In the genomic region with DNA sequence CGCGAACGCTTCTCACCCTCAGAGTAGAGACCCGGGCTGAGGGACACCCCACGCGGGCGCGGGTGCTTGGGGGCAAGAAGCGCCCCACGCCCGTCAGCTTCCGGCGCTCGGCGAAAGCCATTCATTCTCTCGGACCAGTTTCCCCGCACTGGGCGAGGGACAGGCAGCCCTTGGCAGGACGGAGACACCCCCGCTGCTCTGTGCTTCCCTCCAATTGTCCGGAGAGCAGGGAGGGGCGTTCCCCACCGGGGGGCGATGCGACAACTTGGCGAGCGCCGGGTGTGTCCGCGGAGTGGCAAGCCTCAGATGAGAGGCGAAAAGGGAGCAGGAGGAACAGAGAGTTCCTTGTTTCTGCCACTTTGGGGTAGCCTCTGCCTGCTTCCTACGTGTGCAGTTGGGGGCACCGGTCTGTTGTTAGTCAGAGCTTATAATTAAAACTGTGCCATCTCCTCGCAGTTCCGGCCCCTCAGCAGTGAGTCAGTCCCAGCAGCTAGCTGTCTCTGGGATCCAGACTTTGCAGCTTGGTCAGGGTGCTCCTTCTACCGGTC, we compare ENCODE assay signal across 12 cellular contexts. TPM values are rescaled to one million over a fixed set of nuclear protein-coding genes. Genes with fewer than 3 reads are reported as not detected.
DNase-seq lines count a peak whose midpoint lies in the region; ATAC-seq and TF ChIP-seq lines count a peak whose summit lies in the region.
"Had no signal": no experiment of that assay in that cellular context is flagged by ENCODE, and none has a peak within 500 bp of the region (broad histone marks: within the 10 kb centered on the region; RNA-seq: fewer than 3 reads in every experiment).

No MANE protein-coding gene starts in this region.

- TF ChIP-seq CTCF in RWPE2 (IDR thresholded peaks at IDR 0.05; ENCODE audit: poor library complexity, severe bottlenecking) (no peak), mucosa of descending colon (IDR thresholded peaks at IDR 0.05) (no peak)

- in situ Hi-C loops in ACHN (cut with HindIII; ENCODE audit: low pct_ligation_motif_present, low pct_unique_long_range_greater_than_20kb, low sequenced_read_pairs): no loop called here

- no peaks in the 10 kb centered on the region for H3K36me3 ChIP-seq in RWPE2 (ENCODE audit: low read depth)
- no peaks in the 10 kb centered on the region for H3K36me3 ChIP-seq in mucosa of descending colon (ENCODE audit: low read depth)
- H3K36me3 ChIP-seq: heart right ventricle, thoracic aorta had no signal

- no peak overlapping the region for H3K27ac ChIP-seq in RWPE2 (ENCODE audit: poor library complexity, severe bottlenecking)
- H3K27ac ChIP-seq: heart right ventricle, thoracic aorta had no signal

- H3K27me3 ChIP-seq in RWPE2 (ENCODE audit: insufficient read depth, poor library complexity, severe bottlenecking): peaks cover 85% of the 10 kb centered on the region

- DNase-seq in NCI-H1417 (lab: John Stamatoyannopoulos, UW) (peak; percentile 27 to 65 (median 46)), NCI-H1417 treated with DMSO at 0.1 percent for 48 hours (lab: John Stamatoyannopoulos, UW) (no peak), RWPE2 (ENCODE audit: low spot score) (no peak), head of caudate nucleus (peak in 39 of 42 donors; percentile 2 to 74 (median 31)), posterior cingulate gyrus (peak in 8 of 10 donors; percentile 11 to 84 (median 38)), mucosa of descending colon (no peak), ACHN (no peak), HUDEP-2 (lab: John Stamatoyannopoulos, UW; ENCODE audit: unreplicated experiment in 76 of 76) (no peak)
- DNase-seq: dermis blood vessel endothelial cell; stimulated activated CD4-positive, alpha-beta T cell treated with anti-CD3 and anti-CD28 coated beads, Interleukin-1b, Interleukin-23, amount 100 ng/mL, for 48 hours had no signal

- no peaks in the 10 kb centered on the region for H3K9me3 ChIP-seq in RWPE2 (ENCODE audit: severe bottlenecking)
- no peaks in the 10 kb centered on the region for H3K9me3 ChIP-seq in mucosa of descending colon
- H3K9me3 ChIP-seq: thoracic aorta had no signal

- no peaks in the 10 kb centered on the region for H3K4me1 ChIP-seq in RWPE2 (ENCODE audit: insufficient read depth, poor library complexity, severe bottlenecking)
- H3K4me1 ChIP-seq in mucosa of descending colon (ENCODE audit: low read depth): peaks cover 13% of the 10 kb centered on the region

- H3K4me3 ChIP-seq in RWPE2 (ENCODE audit: severe bottlenecking) (no peak overlapping the region), mucosa of descending colon (no peak overlapping the region)
- H3K4me3 ChIP-seq: thoracic aorta had no signal

- ATAC-seq in RWPE2 (ENCODE audit: low read depth) (0 out of 3 replicates have a peak, but pooled peaks have one; percentile 16), mucosa of descending colon (no peak)

- intact Hi-C loops in head of caudate nucleus (cut with DNase I) (loop anchor here (5.0 to 10.0 kb wide), 2 partner anchors 46 to 162 kb away; a partner anchor contains a TSS), posterior cingulate gyrus (cut with DNase I) (no loop called here), mucosa of descending colon (cut with DNase I, micrococcal nuclease) (no loop called here)

RNA-seq across cellular contexts. Expression of a gene that starts 1.7 kb away (rescaled TPM):
- under 1 TPM; 0.20 to 0.51 (median 0.24) TPM for total RNA-seq in mucosa of descending colon
- total RNA-seq: dermis blood vessel endothelial cell, thoracic aorta had no signal

Comparison
In these comparisons a context has a peak if more than half of its experiments do, and no peak if none do; other contexts are left out.
1. DNase-seq: peak in NCI-H1417 (3 of 3), head of caudate nucleus (39 of 42) and posterior cingulate gyrus (8 of 10); none in NCI-H1417 treated with DMSO at 0.1 percent for 48 hours (single experiment), RWPE2 (single experiment), mucosa of descending colon (0 of 3), ACHN (single experiment) and HUDEP-2 (0 of 76).